In genomic region chr12:27673285-27673684, GRCh38 we compare ENCODE assay signal across 14 cellular contexts. TPM values are rescaled to one million over a fixed set of nuclear protein-coding genes. Genes with fewer than 3 reads are reported as not detected.
A peak's percentile ranks its signal among the peaks of the same experiment; 100 is the strongest.
DNase-seq lines count a peak whose midpoint lies in the region; ATAC-seq, FAIRE-seq and TF ChIP-seq lines count a peak whose summit lies in the region.
"Had no signal": no experiment of that assay in that cellular context is flagged by ENCODE, and none has a peak within 500 bp of the region (broad histone marks: within the 10 kb centered on the region; RNA-seq: fewer than 3 reads in every experiment).

No MANE protein-coding gene starts in this region.

- TF ChIP-seq POLR2A in A549 (IDR thresholded peaks at IDR 0.05; ENCODE audit: low read length): no peak

- H3K4me3 ChIP-seq in A549 (no peak overlapping the region), skeletal muscle tissue (ENCODE audit: low read length in 3 of 3) (no peak overlapping the region)
- H3K4me3 ChIP-seq: PC-9 had no signal

- intact Hi-C loops in left ventricle myocardium superior (cut with micrococcal nuclease): no loop called here

- ATAC-seq in A549: no peak
- peak; percentile 88 for ATAC-seq in left ventricle myocardium superior
- ATAC-seq in activated T-cell treated with anti-CD3 and anti-CD28 coated beads, Interleukin-2, amount 50 U/mL, for 72 hours (replicated peaks in 1 of 2): no peak

- H3K27me3 Mint-ChIP-seq in chondrocyte (ENCODE audit: low read depth): no peaks in the 10 kb centered on the region
- H3K27me3 Mint-ChIP-seq in activated T-cell treated with anti-CD3 and anti-CD28 coated beads, Interleukin-2, amount 50 U/mL, for 72 hours (ENCODE audit: low read depth): no peaks in the 10 kb centered on the region

- peak overlapping the region; percentile 79 for H3K27ac Mint-ChIP-seq in chondrocyte (ENCODE audit: unreplicated experiment)
- H3K27ac Mint-ChIP-seq in activated T-cell treated with anti-CD3 and anti-CD28 coated beads, Interleukin-2, amount 50 U/mL, for 72 hours: no peak overlapping the region

- in situ Hi-C loops in KBM-7 (cut with MboI; ENCODE audit: low pct_unique_long_range_greater_than_20kb, low sequenced_read_pairs): no loop called here

- FAIRE-seq in A549 (lab: Jason Lieb, UNC): peak; percentile 63
- FAIRE-seq: H1 had no signal

- no peak overlapping the region for H3K4me3 Mint-ChIP-seq in chondrocyte (ENCODE audit: unreplicated experiment)
- H3K4me3 Mint-ChIP-seq in activated T-cell treated with anti-CD3 and anti-CD28 coated beads, Interleukin-2, amount 50 U/mL, for 72 hours: no peak overlapping the region

- TF ChIP-seq CTCF in A549 (IDR thresholded peaks at IDR 0.05): no peak
- TF ChIP-seq CTCF in chondrocyte (IDR thresholded peaks at IDR 0.05): no peak

- peak overlapping the region in 2 of 3 donors; percentile 19 to 40 for H3K9ac ChIP-seq in skeletal muscle tissue (ENCODE audit: low read depth in 1 of 3, low read length in 3 of 3)

- CTCF ChIA-PET in A549 (lab: Yijun Ruan, JAX): no interaction called here

- 78% methylated on average over 3 of the region's 3 CpGs for WGBS in A549 (ENCODE audit: missing lambda C conversion rate)

- TF ChIP-seq RAD21 in A549 (conservative IDR thresholded peaks at IDR 0.05 in 1 of 2, IDR thresholded peaks at IDR 0.05 in 1 of 2): no peak

- peaks cover 9 to 29% (median 18%) of the 10 kb centered on the region in 3 donors for H3K36me3 ChIP-seq in skeletal muscle tissue (ENCODE audit: control insufficient read depth in 3 of 3, insufficient read depth in 3 of 3, low read length in 3 of 3)

- H3K4me1 ChIP-seq in A549 (no peaks in the 10 kb centered on the region), skeletal muscle tissue (ENCODE audit: control insufficient read depth in 3 of 3, insufficient read depth in 3 of 3, low read length in 3 of 3) (peaks cover 0 to 15% (median 8%) of the 10 kb centered on the region in 3 donors)

- no peak overlapping the region for H3K4me2 ChIP-seq in A549
- H3K4me2 ChIP-seq: PC-9 had no signal

- no peak for TF ChIP-seq EP300 in A549 (IDR thresholded peaks at IDR 0.05)

- H3K27ac ChIP-seq in A549 (no peak overlapping the region), skeletal muscle tissue (ENCODE audit: low read depth, low read length) (peak overlapping the region; percentile 42)
- H3K27ac ChIP-seq: PC-9 had no signal

- H3K4me1 Mint-ChIP-seq in chondrocyte (ENCODE audit: low read depth): peaks cover 37% of the 10 kb centered on the region
- no peaks in the 10 kb centered on the region for H3K4me1 Mint-ChIP-seq in activated T-cell treated with anti-CD3 and anti-CD28 coated beads, Interleukin-2, amount 50 U/mL, for 72 hours (ENCODE audit: low read depth)

- no peaks in the 10 kb centered on the region for H3K9me3 Mint-ChIP-seq in chondrocyte (ENCODE audit: low read depth)
- no peaks in the 10 kb centered on the region for H3K9me3 Mint-ChIP-seq in activated T-cell treated with anti-CD3 and anti-CD28 coated beads, Interleukin-2, amount 50 U/mL, for 72 hours

- H3K36me3 Mint-ChIP-seq in chondrocyte (ENCODE audit: low read depth): peaks cover 33% of the 10 kb centered on the region
- no peaks in the 10 kb centered on the region for H3K36me3 Mint-ChIP-seq in activated T-cell treated with anti-CD3 and anti-CD28 coated beads, Interleukin-2, amount 50 U/mL, for 72 hours (ENCODE audit: insufficient read depth in 2 of 2)

- H3K9me3 ChIP-seq in A549 (no peaks in the 10 kb centered on the region), skeletal muscle tissue (ENCODE audit: control insufficient read depth in 3 of 3, low read length in 3 of 3) (no peaks in the 10 kb centered on the region)

- no peaks in the 10 kb centered on the region for H3K27me3 ChIP-seq in skeletal muscle tissue (ENCODE audit: control insufficient read depth in 3 of 3, insufficient read depth in 3 of 3, low read length in 3 of 3)

- DNase-seq in A549 (ENCODE audit: low read depth in 1 of 2, low spot score in 1 of 2): no peak
- no peak for DNase-seq in chondrocyte (ENCODE audit: low spot score)
- DNase-seq in left ventricle myocardium superior: no peak
- no peak for DNase-seq in KBM-7
- DNase-seq in DMS153 treated with DMSO at 0.1 percent for 48 hours (lab: John Stamatoyannopoulos, UW; ENCODE audit: unreplicated experiment): no peak
- DNase-seq in hepatic stellate cell (ENCODE audit: low spot score): no peak
- DNase-seq in activated T-cell treated with anti-CD3 and anti-CD28 coated beads, Interleukin-2, amount 50 U/mL, for 72 hours: no peak
- DNase-seq: COR-L47, EL, NCI-H187, NCI-H446 treated with DMSO at 0.1 percent for 48 hours, PC-9 had no signal

- POLR2A ChIA-PET in A549 (lab: Yijun Ruan, JAX): no interaction called here

TF ChIP-seq in A549, 52 proteins besides CTCF, POLR2A, EP300 and RAD21:
- no peak for TF ChIP-seq HOXB5 (CRISPR knock-in tag; IDR thresholded peaks at IDR 0.05)
- TF ChIP-seq ATOH8 (CRISPR knock-in tag; IDR thresholded peaks at IDR 0.05; ENCODE audit: low read depth): no peak
- no peak for TF ChIP-seq CBX2 (IDR thresholded peaks at IDR 0.05; ENCODE audit: borderline replicate concordance, low read depth)
- TF ChIP-seq EHMT2 (IDR thresholded peaks at IDR 0.05; ENCODE audit: low read depth): no peak
- TF ChIP-seq ZSCAN20 (CRISPR knock-in tag; IDR thresholded peaks at IDR 0.05): no peak
- TF ChIP-seq HEYL (CRISPR knock-in tag; IDR thresholded peaks at IDR 0.05): no peak
- TF ChIP-seq EHF (CRISPR knock-in tag; IDR thresholded peaks at IDR 0.05): no peak
- no peak for TF ChIP-seq TFCP2L1 (CRISPR knock-in tag; IDR thresholded peaks at IDR 0.05)
- TF ChIP-seq ZFP36 (IDR thresholded peaks at IDR 0.05; ENCODE audit: borderline replicate concordance, partially characterized antibody): no peak
- TF ChIP-seq HOXA7 (CRISPR knock-in tag; IDR thresholded peaks at IDR 0.05): no peak
- no peak for TF ChIP-seq KDM5A (IDR thresholded peaks at IDR 0.05)
- no peak for TF ChIP-seq PBX3 (IDR thresholded peaks at IDR 0.05)
- no peak for TF ChIP-seq KDM1A (IDR thresholded peaks at IDR 0.05; ENCODE audit: low read depth)

RNA-seq across cellular contexts. Expression of gene REP15, which starts 23.0 kb away (rescaled TPM):
- 0.66 and 0.81 TPM in 2 replicates for polyA plus RNA-seq in A549 (2011; rRNA removed)
- 0.17 and 0.33 TPM in 2 replicates for polyA plus RNA-seq in A549 (2012; cell fraction: cytosol; rRNA removed)
- polyA plus RNA-seq in A549 (2012; cell fraction: nucleus; rRNA removed): 0.22 and 0.50 TPM in 2 replicates
- 0.34 to 0.83 TPM (median 0.41 TPM) in 3 replicates for polyA plus RNA-seq in A549 (2017; fragmentation: RNase III; extraction: RNeasy Plus Mini Kit Qiagen cat#74134 plus additional on column Dnase treatment)
- polyA minus RNA-seq in A549 (2011; rRNA and poly(A)+ RNA removed): 0.54 and 1.2 TPM in 2 replicates
- total RNA-seq in chondrocyte: 0.54 to 1.3 TPM (median 1.3 TPM) in 3 replicates
- 7.5 TPM for total RNA-seq in left ventricle myocardium superior
- 1.0 TPM for total RNA-seq in skeletal muscle tissue
- total RNA-seq in activated T-cell treated with anti-CD3 and anti-CD28 coated beads, Interleukin-2, amount 50 U/mL, for 72 hours: not detected

RNA-seq across cellular contexts. Expression of gene MRPS35, which starts 37.3 kb away (rescaled TPM):
- polyA plus RNA-seq in A549 (2011; rRNA removed): 153 and 186 TPM in 2 replicates
- 76.4 and 79.2 TPM in 2 replicates for polyA plus RNA-seq in A549 (2012; cell fraction: cytosol; rRNA removed)
- 25.0 and 30.8 TPM in 2 replicates for polyA plus RNA-seq in A549 (2012; cell fraction: nucleus; rRNA removed)
- polyA plus RNA-seq in A549 (2017; fragmentation: RNase III; extraction: RNeasy Plus Mini Kit Qiagen cat#74134 plus additional on column Dnase treatment): 104 to 109 TPM (median 107 TPM) in 3 replicates
- polyA minus RNA-seq in A549 (2011; rRNA and poly(A)+ RNA removed): 30.2 and 33.1 TPM in 2 replicates
- 29.2 to 33.1 TPM (median 33.1 TPM) in 3 replicates for total RNA-seq in chondrocyte
- 63.3 TPM for total RNA-seq in left ventricle myocardium superior
- total RNA-seq in skeletal muscle tissue: 64.2 TPM
- 10 to 100 TPM; 49.7 to 64.0 TPM for total RNA-seq in activated T-cell treated with anti-CD3 and anti-CD28 coated beads, Interleukin-2, amount 50 U/mL, for 72 hours
